In genomic region chr9:122463828-122464632, GRCh38 we compare ENCODE assay signal across 8 cellular contexts. TPM values are rescaled to one million over a fixed set of nuclear protein-coding genes. Genes with fewer than 3 reads are reported as not detected.
DNase-seq lines count a peak whose midpoint lies in the region; ATAC-seq and TF ChIP-seq lines count a peak whose summit lies in the region.

No MANE protein-coding gene starts in this region.

- POLR2A ChIA-PET in Caco-2 (lab: Charles Lee) = no interaction called here

- BruUV-seq in Caco-2 (replicated peaks; lab: Mats Ljungman, UMichigan) = no TSS peak

- H3K27me3 Mint-ChIP-seq in Caco-2 (ENCODE audit: insufficient read depth, unreplicated experiment) = peaks cover 8% of the 10 kb centered on the region
- peaks cover 37% of the 10 kb centered on the region for H3K27me3 Mint-ChIP-seq in activated CD4-positive, alpha-beta T cell treated with anti-CD3 and anti-CD28 coated beads, Interleukin-2, amount 10 ng/mL, durations not matched to agents 24 days and 14 days

- intact Hi-C loops in Caco-2 (cut with micrococcal nuclease; ENCODE audit: unreplicated experiment) (no loop called here), vagina (cut with DNase I) (loop anchor here (10.0 kb wide), 1 partner anchor 341 kb away; the partner anchor contains the start of gene OR1K1)
- intact Hi-C loops in activated CD4-positive, alpha-beta T cell treated with anti-CD3 and anti-CD28 coated beads, Interleukin-2, amount 10 ng/mL, durations not matched to agents 24 days and 14 days (cut with micrococcal nuclease) = loop anchor here (5.0 to 10.0 kb wide), 3 partner anchors 62 to 891 kb away; partner anchors contain the start of genes CRB2 and TTLL11

- peaks cover 9% of the 10 kb centered on the region for H3K9me3 Mint-ChIP-seq in Caco-2 (ENCODE audit: unreplicated experiment)
- no peaks in the 10 kb centered on the region for H3K9me3 Mint-ChIP-seq in activated CD4-positive, alpha-beta T cell treated with anti-CD3 and anti-CD28 coated beads, Interleukin-2, amount 10 ng/mL, durations not matched to agents 24 days and 14 days

- peak; percentile 57 for ATAC-seq in GM21381 (IDR thresholded peaks at IDR 0.05; ENCODE audit: unreplicated experiment)
- no peak for ATAC-seq in HG03159 (IDR thresholded peaks at IDR 0.05; ENCODE audit: unreplicated experiment)

- H3K4me3 Mint-ChIP-seq in Caco-2 (ENCODE audit: unreplicated experiment) = no peak overlapping the region
- H3K4me3 Mint-ChIP-seq in activated CD4-positive, alpha-beta T cell treated with anti-CD3 and anti-CD28 coated beads, Interleukin-2, amount 10 ng/mL, durations not matched to agents 24 days and 14 days = peak overlapping the region; percentile 86

- no CpG with 5 or more reads among the region's 10 CpGs for WGBS in iPS DF 6.9 (ENCODE audit: insufficient coverage, insufficient read length)

- no peaks in the 10 kb centered on the region for H3K4me1 Mint-ChIP-seq in Caco-2 (ENCODE audit: low read depth, unreplicated experiment)
- peaks cover 12% of the 10 kb centered on the region for H3K4me1 Mint-ChIP-seq in activated CD4-positive, alpha-beta T cell treated with anti-CD3 and anti-CD28 coated beads, Interleukin-2, amount 10 ng/mL, durations not matched to agents 24 days and 14 days

- DNase-seq in Caco-2 (peak; percentile 25 to 44), NCI-H146 treated with DMSO at 0.1 percent for 48 hours (lab: John Stamatoyannopoulos, UW; ENCODE audit: unreplicated experiment) (peak; percentile 38), iPS DF 6.9 (ENCODE audit: low read depth, low spot score) (peak; percentile 47), vagina (ENCODE audit: extremely low spot score in 2 of 2) (no peak), T1000 (lab: John Stamatoyannopoulos, UW) (no peak)
- DNase-seq in activated CD4-positive, alpha-beta T cell treated with anti-CD3 and anti-CD28 coated beads, Interleukin-2, amount 10 ng/mL, durations not matched to agents 24 days and 14 days = peak; percentile 72

- H3K27me3 ChIP-seq in Caco-2 (replicated peaks; ENCODE audit: control insufficient read depth, insufficient read depth, low read length) = no peaks in the 10 kb centered on the region
- H3K27me3 ChIP-seq in iPS DF 6.9 (ENCODE audit: control insufficient read depth, insufficient read depth, low read length) = no peaks in the 10 kb centered on the region
- no peaks in the 10 kb centered on the region for H3K27me3 ChIP-seq in vagina

- H3K4me3 ChIP-seq in Caco-2 (ENCODE audit: low read depth, low read length) = no peak overlapping the region
- no peak overlapping the region for H3K4me3 ChIP-seq in iPS DF 6.9 (ENCODE audit: low read length)
- H3K4me3 ChIP-seq in vagina = peak overlapping the region; percentile 33 to 37

- CTCF ChIA-PET in Caco-2 (lab: Charles Lee) = interaction anchor here (0.8 to 1.7 kb wide), 3 partner anchors 69 to 365 kb away, joined by 3 to 7 read pairs (median 3); no protein-coding TSS in a partner anchor

- H3K36me3 Mint-ChIP-seq in Caco-2 (ENCODE audit: insufficient read depth, unreplicated experiment) = no peaks in the 10 kb centered on the region
- no peaks in the 10 kb centered on the region for H3K36me3 Mint-ChIP-seq in activated CD4-positive, alpha-beta T cell treated with anti-CD3 and anti-CD28 coated beads, Interleukin-2, amount 10 ng/mL, durations not matched to agents 24 days and 14 days (ENCODE audit: low read depth)

- H3K9me3 ChIP-seq in Caco-2 (0 out of 2 replicates have a peak, but pooled peaks cover 8% of the 10 kb centered on the region), iPS DF 6.9 (ENCODE audit: control insufficient read depth, insufficient read depth, low read length) (no peaks in the 10 kb centered on the region), vagina (no peaks in the 10 kb centered on the region)

- TF ChIP-seq POLR2A in vagina (IDR thresholded peaks at IDR 0.05) = no peak

- no peaks in the 10 kb centered on the region for H3K36me3 ChIP-seq in Caco-2 (ENCODE audit: control insufficient read depth, insufficient read depth, low read length)
- no peaks in the 10 kb centered on the region for H3K36me3 ChIP-seq in iPS DF 6.9 (ENCODE audit: control insufficient read depth, insufficient read depth, low read length)
- no peaks in the 10 kb centered on the region for H3K36me3 ChIP-seq in vagina

- TF ChIP-seq CTCF in Caco-2 (IDR thresholded peaks at IDR 0.05; ENCODE audit: insufficient read depth in 1 of 2, low read depth in 1 of 2, low read length in 1 of 2, severe bottlenecking in 1 of 2, unreplicated experiment in 1 of 2) (no peak), vagina (IDR thresholded peaks at IDR 0.05) (no peak)

- no peak overlapping the region for H3K27ac Mint-ChIP-seq in Caco-2 (ENCODE audit: unreplicated experiment)
- peak overlapping the region; percentile 81 for H3K27ac Mint-ChIP-seq in activated CD4-positive, alpha-beta T cell treated with anti-CD3 and anti-CD28 coated beads, Interleukin-2, amount 10 ng/mL, durations not matched to agents 24 days and 14 days

- H3K27ac ChIP-seq in iPS DF 6.9 (ENCODE audit: low read length) = no peak overlapping the region
- H3K27ac ChIP-seq in vagina = no peak overlapping the region

- H3K4me1 ChIP-seq in Caco-2 (no peaks in the 10 kb centered on the region; the same call in 1 of the 2 replicates), iPS DF 6.9 (ENCODE audit: control insufficient read depth, insufficient read depth, low read length) (no peaks in the 10 kb centered on the region), vagina (peaks cover 11% of the 10 kb centered on the region)

RNA-seq across cellular contexts. Expression of gene OR1J1, which starts 13.7 kb away (rescaled TPM):
- total RNA-seq in Caco-2 (2022) (not detected in 2 replicates), vagina (not detected)
- not detected in 2 replicates for total RNA-seq in activated CD4-positive, alpha-beta T cell treated with anti-CD3 and anti-CD28 coated beads, Interleukin-2, amount 10 ng/mL, durations not matched to agents 24 days and 14 days

RNA-seq across cellular contexts. Expression of gene OR1J2, which starts 46.6 kb away (rescaled TPM):
- total RNA-seq in Caco-2 (2022) = not detected in 2 replicates
- not detected in 2 replicates for total RNA-seq in activated CD4-positive, alpha-beta T cell treated with anti-CD3 and anti-CD28 coated beads, Interleukin-2, amount 10 ng/mL, durations not matched to agents 24 days and 14 days
- total RNA-seq in vagina = not detected

RNA-seq across cellular contexts. Expression of gene OR1J4, which starts 54.9 kb away (rescaled TPM):
- total RNA-seq in Caco-2 (2022) (not detected in 2 replicates), vagina (not detected)
- total RNA-seq in activated CD4-positive, alpha-beta T cell treated with anti-CD3 and anti-CD28 coated beads, Interleukin-2, amount 10 ng/mL, durations not matched to agents 24 days and 14 days = 0.21 TPM in 1 of 2 replicates, not detected in the other

Comparison
In these comparisons a context has a peak if more than half of its experiments do, and no peak if none do; other contexts are left out.
1. DNase-seq: peak in Caco-2 (2 of 2), NCI-H146 treated with DMSO at 0.1 percent for 48 hours (single experiment), activated CD4-positive, alpha-beta T cell treated with anti-CD3 and anti-CD28 coated beads, Interleukin-2, amount 10 ng/mL, durations not matched to agents 24 days and 14 days (single experiment) and iPS DF 6.9 (single experiment); none in vagina (0 of 2) and T1000 (single experiment).
2. H3K4me3 ChIP-seq: peak in vagina (2 of 2); none in Caco-2 (single experiment) and iPS DF 6.9 (single experiment).